14 cellular contexts compared by ENCODE assay signal in genomic region chr21:45322231-45322959, GRCh38. TPM values are rescaled to one million over a fixed set of nuclear protein-coding genes. Genes with fewer than 3 reads are reported as not detected.
A peak's percentile ranks its signal among the peaks of the same experiment; 100 is the strongest.
DNase-seq lines count a peak whose midpoint lies in the region; ATAC-seq and TF ChIP-seq lines count a peak whose summit lies in the region.
"Had no signal": no experiment of that assay in that cellular context is flagged by ENCODE, and none has a peak within 500 bp of the region (broad histone marks: within the 10 kb centered on the region; RNA-seq: fewer than 3 reads in every experiment).

No MANE protein-coding gene starts in this region.

- H3K9me3 Mint-ChIP-seq in Caco-2 (ENCODE audit: unreplicated experiment) (no peaks in the 10 kb centered on the region), HFFc6 (no peaks in the 10 kb centered on the region)

- TF ChIP-seq CTCF in Caco-2 (IDR thresholded peaks at IDR 0.05; ENCODE audit: insufficient read depth in 1 of 2, low read depth in 1 of 2, low read length in 1 of 2, severe bottlenecking in 1 of 2, unreplicated experiment in 1 of 2) (no peak), HFFc6 (IDR thresholded peaks at IDR 0.05) (no peak)

- H4K20me1 ChIP-seq in Karpas-422 (ENCODE audit: insufficient read depth, low read depth, low read length): no peaks in the 10 kb centered on the region; the same call in 1 of the 2 replicates

- H3K4me3 Mint-ChIP-seq in Caco-2 (ENCODE audit: unreplicated experiment) (no peak overlapping the region), HFFc6 (no peak overlapping the region)
- H3K4me3 Mint-ChIP-seq: activated CD8-positive, alpha-beta memory T cell treated with anti-CD3 and anti-CD28 coated beads, Interleukin-2, amount 10 ng/mL, durations not matched to agents 7 days and 5 days had no signal

- no peaks in the 10 kb centered on the region for H3K79me2 ChIP-seq in Karpas-422 (ENCODE audit: low read length)

- no peak for ATAC-seq in GM18873 (IDR thresholded peaks at IDR 0.05; ENCODE audit: low FRiP score, unreplicated experiment)
- ATAC-seq in HG03045 (IDR thresholded peaks at IDR 0.05; ENCODE audit: unreplicated experiment): no peak
- ATAC-seq: activated CD8-positive, alpha-beta memory T cell treated with anti-CD3 and anti-CD28 coated beads, Interleukin-2, amount 10 ng/mL, durations not matched to agents 7 days and 5 days; GM12878 had no signal

- H3K36me3 ChIP-seq in Caco-2 (ENCODE audit: control insufficient read depth, insufficient read depth, low read length) (no peaks in the 10 kb centered on the region), Karpas-422 (ENCODE audit: insufficient read depth, low read length) (no peaks in the 10 kb centered on the region)

- no peak overlapping the region for H3K27ac ChIP-seq in Karpas-422 (ENCODE audit: low read length)

- H2AFZ ChIP-seq in Karpas-422 (ENCODE audit: low read length): no peak overlapping the region

- H3K4me1 Mint-ChIP-seq in Caco-2 (ENCODE audit: low read depth, unreplicated experiment): peaks cover 26% of the 10 kb centered on the region
- peaks cover 55% of the 10 kb centered on the region for H3K4me1 Mint-ChIP-seq in HFFc6 (ENCODE audit: low read depth)
- H3K4me1 Mint-ChIP-seq: activated CD8-positive, alpha-beta memory T cell treated with anti-CD3 and anti-CD28 coated beads, Interleukin-2, amount 10 ng/mL, durations not matched to agents 7 days and 5 days had no signal

- intact Hi-C loops in Caco-2 (cut with micrococcal nuclease; ENCODE audit: unreplicated experiment) (no loop called here), posterior vena cava (cut with DNase I) (no loop called here)

- H3K4me1 ChIP-seq in Caco-2 (peaks cover 56% of the 10 kb centered on the region), Karpas-422 (ENCODE audit: low read length) (no peaks in the 10 kb centered on the region)

- no peak overlapping the region for H3K9ac ChIP-seq in Karpas-422 (ENCODE audit: low read length)

- CTCF ChIA-PET in Caco-2 (lab: Charles Lee): interaction anchor here (2.0 kb wide), 1 partner anchor 34 kb away, joined by 5 read pairs; no protein-coding TSS in a partner anchor

- H3K27me3 ChIP-seq in Caco-2 (replicated peaks; ENCODE audit: control insufficient read depth, insufficient read depth, low read length) (no peaks in the 10 kb centered on the region), Karpas-422 (ENCODE audit: low read length) (no peaks in the 10 kb centered on the region)

- no peaks in the 10 kb centered on the region for H3K9me2 ChIP-seq in Karpas-422 (replicated peaks; ENCODE audit: insufficient read depth, low read length)

- no peak overlapping the region for H3K4me2 ChIP-seq in Karpas-422 (ENCODE audit: low read depth, low read length, poor library complexity, severe bottlenecking)

- BruUV-seq in Caco-2 (replicated peaks; lab: Mats Ljungman, UMichigan): no TSS peak

- H3K27me3 Mint-ChIP-seq in Caco-2 (ENCODE audit: insufficient read depth, unreplicated experiment) (no peaks in the 10 kb centered on the region), HFFc6 (ENCODE audit: insufficient read depth) (peaks cover 5% of the 10 kb centered on the region)

- H3K4me3 ChIP-seq in Caco-2 (ENCODE audit: low read depth, low read length): no peak overlapping the region
- H3K4me3 ChIP-seq in Karpas-422 (ENCODE audit: low read length): no peak overlapping the region
- H3K4me3 ChIP-seq: GM12878 had no signal

- POLR2A ChIA-PET in Caco-2 (lab: Charles Lee): no interaction called here

- peak in 1 of 2 experiments; percentile 30 for DNase-seq in Caco-2
- DNase-seq in HFFc6: no peak
- DNase-seq in central memory CD4-positive, alpha-beta T cell: peak; percentile 32
- peak; percentile 79 for DNase-seq in posterior vena cava (ENCODE audit: low spot score)
- no peak for DNase-seq in Karpas-422
- DNase-seq in NCI-H345 treated with DMSO at 0.1 percent for 48 hours (lab: John Stamatoyannopoulos, UW; ENCODE audit: unreplicated experiment): no peak
- DNase-seq: activated CD8-positive, alpha-beta memory T cell treated with anti-CD3 and anti-CD28 coated beads, Interleukin-2, amount 10 ng/mL, durations not matched to agents 7 days and 5 days; erythroblast; NCI-H187; stimulated activated CD4-positive, alpha-beta T cell treated with anti-CD3 and anti-CD28 coated beads, Interleukin-4, amount 100 ng/mL, for 4 hours; SW 1271 had no signal

- H3K9me3 ChIP-seq in Caco-2: no peaks in the 10 kb centered on the region
- no peaks in the 10 kb centered on the region for H3K9me3 ChIP-seq in Karpas-422 (ENCODE audit: low read length)

- H3K27ac Mint-ChIP-seq in Caco-2 (ENCODE audit: unreplicated experiment) (peak overlapping the region; percentile 42), HFFc6 (peak overlapping the region; percentile 18; the same call in 1 of the 2 replicates)
- H3K27ac Mint-ChIP-seq: activated CD8-positive, alpha-beta memory T cell treated with anti-CD3 and anti-CD28 coated beads, Interleukin-2, amount 10 ng/mL, durations not matched to agents 7 days and 5 days had no signal

- peaks cover 27% of the 10 kb centered on the region for H3K36me3 Mint-ChIP-seq in Caco-2 (ENCODE audit: insufficient read depth, unreplicated experiment)
- no peaks in the 10 kb centered on the region for H3K36me3 Mint-ChIP-seq in HFFc6 (ENCODE audit: low read depth)
- H3K36me3 Mint-ChIP-seq: activated CD8-positive, alpha-beta memory T cell treated with anti-CD3 and anti-CD28 coated beads, Interleukin-2, amount 10 ng/mL, durations not matched to agents 7 days and 5 days had no signal

RNA-seq across cellular contexts. Expression of gene POFUT2, which starts 34.7 kb away (rescaled TPM):
- total RNA-seq in Caco-2 (2022) (32.0 and 36.5 TPM in 2 replicates), posterior vena cava (10 to 100 TPM; 27.1 to 27.4 TPM)
- total RNA-seq in HFFc6 (2021; fragmentation: NEBNext Ultra II Directional; extraction: Animal tissue kit (Norgen Biotek cat#: 25700)): 100 to 1,000 TPM in 1 of 6 experiments, 10 to 100 TPM in 5; 78.2 to 112 (median 80.3) TPM
- 10.5 and 18.0 TPM in 2 replicates for total RNA-seq in Karpas-422 (2014; rRNA removed; shearing (Covaris generic); ENCODE audit: low replicate concordance)

Comparison
In these comparisons a context has a peak if more than half of its experiments do, and no peak if none do; other contexts are left out.
1. DNase-seq: peak in central memory CD4-positive, alpha-beta T cell (single experiment) and posterior vena cava (single experiment); none in HFFc6 (single experiment), Karpas-422 (single experiment) and NCI-H345 treated with DMSO at 0.1 percent for 48 hours (single experiment).